13 cellular contexts compared by ENCODE assay signal in genomic region chr5:33362915-33363314, GRCh38.
DNase-seq lines count a peak whose midpoint lies in the region; ATAC-seq and TF ChIP-seq lines count a peak whose summit lies in the region.
"Had no signal": no experiment of that assay in that cellular context is flagged by ENCODE, and none has a peak within 500 bp of the region (broad histone marks: within the 10 kb centered on the region; RNA-seq: fewer than 3 reads in every experiment).

No MANE protein-coding gene starts in this region.

- peak overlapping the region; percentile 45 for H3K4me3 ChIP-seq in ACC112 (ENCODE audit: low read depth, low read length)
- no peak overlapping the region for H3K4me3 ChIP-seq in neural progenitor cell
- H3K4me3 ChIP-seq: A549 had no signal

- peak overlapping the region; percentile 75 for H3K27ac Mint-ChIP-seq in neural progenitor cell
- H3K27ac Mint-ChIP-seq in activated naive CD8-positive, alpha-beta T cell treated with anti-CD3 and anti-CD28 coated beads for 36 hours, result no peak overlapping the region
- H3K27ac Mint-ChIP-seq: activated B cell treated with CpG ODN at 0.5 μM for 24 hours; activated T-helper 2 cell treated with anti-CD3 and anti-CD28 coated beads, Interferon-gamma antibody, Interleukin-2, Interleukin-4, amounts not matched to agents 10 μg/mL and 5 μg/mL and 100 μg/mL, durations not matched to agents 14 hours and 24 hours and 36 hours; IgD-negative memory B cell had no signal

- DNase-seq in glomerular endothelial cell (ENCODE audit: extremely low read depth, low read depth, low spot score) (peak; percentile 86), neural progenitor cell (ENCODE audit: low spot score) (peak; percentile 3), DMS153 treated with DMSO at 0.1 percent for 48 hours (lab: John Stamatoyannopoulos, UW; ENCODE audit: unreplicated experiment) (no peak)
- DNase-seq in activated naive CD8-positive, alpha-beta T cell treated with anti-CD3 and anti-CD28 coated beads for 36 hours, result no peak
- DNase-seq in stimulated activated naive CD8-positive, alpha-beta T cell treated with anti-CD3 and anti-CD28 coated beads, Interleukin-15, Interleukin-2, amounts not matched to agents 100 U/mL and 50 U/mL, for 24 hours, result no peak
- no peak for DNase-seq in activated T-cell treated with anti-CD3 and anti-CD28 coated beads, Interleukin-2, amount 50 U/mL, for 4 hours
- DNase-seq: activated B cell treated with CpG ODN at 0.5 μM for 24 hours, DND-41 had no signal

- H3K27me3 ChIP-seq in ACC112 (ENCODE audit: insufficient read depth, low read length), result no peaks in the 10 kb centered on the region
- no peaks in the 10 kb centered on the region for H3K27me3 ChIP-seq in neural progenitor cell

- peak; percentile 79 for ATAC-seq in SK-N-SH treated with all-trans-retinoic acid at 6 μM for 48 hours
- ATAC-seq in stimulated activated naive CD8-positive, alpha-beta T cell treated with anti-CD3 and anti-CD28 coated beads, Interleukin-15, Interleukin-2, amounts not matched to agents 100 U/mL and 50 U/mL, for 24 hours, result no peak
- ATAC-seq in activated T-cell treated with anti-CD3 and anti-CD28 coated beads, Interleukin-2, amount 50 U/mL, for 4 hours, result no peak
- ATAC-seq: A549 had no signal

- TF ChIP-seq CTCF in neural progenitor cell (IDR thresholded peaks at IDR 0.05), result no peak

- peaks cover 4% of the 10 kb centered on the region for H3K36me3 Mint-ChIP-seq in neural progenitor cell
- no peaks in the 10 kb centered on the region for H3K36me3 Mint-ChIP-seq in activated naive CD8-positive, alpha-beta T cell treated with anti-CD3 and anti-CD28 coated beads for 36 hours
- no peaks in the 10 kb centered on the region for H3K36me3 Mint-ChIP-seq in activated T-cell treated with anti-CD3 and anti-CD28 coated beads, Interleukin-2, amount 50 U/mL, for 4 hours (ENCODE audit: insufficient read depth)

- peaks cover 24% of the 10 kb centered on the region for H3K4me1 Mint-ChIP-seq in neural progenitor cell
- peaks cover 6% of the 10 kb centered on the region for H3K4me1 Mint-ChIP-seq in activated naive CD8-positive, alpha-beta T cell treated with anti-CD3 and anti-CD28 coated beads for 36 hours
- peaks cover 2% of the 10 kb centered on the region for H3K4me1 Mint-ChIP-seq in activated T-cell treated with anti-CD3 and anti-CD28 coated beads, Interleukin-2, amount 50 U/mL, for 4 hours (ENCODE audit: low read depth)

- peaks cover 10% of the 10 kb centered on the region for H3K27me3 Mint-ChIP-seq in neural progenitor cell (ENCODE audit: insufficient read depth, low read depth)
- H3K27me3 Mint-ChIP-seq in activated naive CD8-positive, alpha-beta T cell treated with anti-CD3 and anti-CD28 coated beads for 36 hours, result no peaks in the 10 kb centered on the region
- H3K27me3 Mint-ChIP-seq in activated T-cell treated with anti-CD3 and anti-CD28 coated beads, Interleukin-2, amount 50 U/mL, for 4 hours (ENCODE audit: low read depth), result no peaks in the 10 kb centered on the region
- H3K27me3 Mint-ChIP-seq: activated B cell treated with CpG ODN at 0.5 μM for 24 hours had no signal

- peaks cover 15% of the 10 kb centered on the region for H3K9me3 Mint-ChIP-seq in neural progenitor cell
- no peaks in the 10 kb centered on the region for H3K9me3 Mint-ChIP-seq in activated naive CD8-positive, alpha-beta T cell treated with anti-CD3 and anti-CD28 coated beads for 36 hours
- H3K9me3 Mint-ChIP-seq in activated T-cell treated with anti-CD3 and anti-CD28 coated beads, Interleukin-2, amount 50 U/mL, for 4 hours, result no peaks in the 10 kb centered on the region

- H3K4me1 ChIP-seq in ACC112 (ENCODE audit: control insufficient read depth, insufficient read depth, low read length, unreplicated experiment) (peaks cover 10% of the 10 kb centered on the region), neural progenitor cell (peaks cover 10% of the 10 kb centered on the region)
- H3K4me1 ChIP-seq: A549 had no signal

- no peaks in the 10 kb centered on the region for H3K79me2 ChIP-seq in ACC112 (ENCODE audit: control insufficient read depth, insufficient read depth, low read length, unreplicated experiment)
- H3K79me2 ChIP-seq in neural progenitor cell (ENCODE audit: low read depth), result no peaks in the 10 kb centered on the region

- H3K4me2 ChIP-seq in neural progenitor cell, result no peak overlapping the region
- H3K4me2 ChIP-seq: A549 had no signal

- H3K36me3 ChIP-seq in ACC112 (ENCODE audit: insufficient read depth, low read length), result no peaks in the 10 kb centered on the region
- no peaks in the 10 kb centered on the region for H3K36me3 ChIP-seq in neural progenitor cell

- H4K20me1 ChIP-seq in neural progenitor cell (ENCODE audit: low read depth), result no peaks in the 10 kb centered on the region

- H3K9me3 ChIP-seq in neural progenitor cell (ENCODE audit: low read depth), result no peaks in the 10 kb centered on the region

- H3K9ac ChIP-seq in neural progenitor cell, result no peak overlapping the region

- peak overlapping the region; percentile 89 for H2AFZ ChIP-seq in ACC112 (ENCODE audit: low read length, unreplicated experiment)
- H2AFZ ChIP-seq in neural progenitor cell (replicated peaks), result no peak overlapping the region

- H3K27ac ChIP-seq in ACC112 (ENCODE audit: low read depth, low read length) (peak overlapping the region; percentile 32), neural progenitor cell (no peak overlapping the region)
- H3K27ac ChIP-seq: A549 had no signal

- no peaks in the 10 kb centered on the region for H3F3A ChIP-seq in neural progenitor cell (ENCODE audit: low read depth)

- H3K4me3 Mint-ChIP-seq in neural progenitor cell, result peak overlapping the region; percentile 16
- H3K4me3 Mint-ChIP-seq in activated naive CD8-positive, alpha-beta T cell treated with anti-CD3 and anti-CD28 coated beads for 36 hours, result no peak overlapping the region
- no peak overlapping the region for H3K4me3 Mint-ChIP-seq in activated T-cell treated with anti-CD3 and anti-CD28 coated beads, Interleukin-2, amount 50 U/mL, for 4 hours
- H3K4me3 Mint-ChIP-seq: activated B cell treated with CpG ODN at 0.5 μM for 24 hours had no signal

TF ChIP-seq in SK-N-SH treated with all-trans-retinoic acid at 6 μM for 48 hours, 23 proteins besides CTCF, POLR2A, EP300 and RAD21:
- no peak for TF ChIP-seq ZNF8 (CRISPR knock-in tag; IDR thresholded peaks at IDR 0.05)
- no peak for TF ChIP-seq PPARA (CRISPR knock-in tag; IDR thresholded peaks at IDR 0.05; ENCODE audit: borderline replicate concordance)
- TF ChIP-seq ESRRG (CRISPR knock-in tag; IDR thresholded peaks at IDR 0.05), result no peak
- no peak for TF ChIP-seq ISL1 (CRISPR knock-in tag; IDR thresholded peaks at IDR 0.05)
- TF ChIP-seq TOX (CRISPR knock-in tag; IDR thresholded peaks at IDR 0.05; ENCODE audit: borderline replicate concordance), result no peak; the same call in 1 of the 2 replicates
- TF ChIP-seq TSHZ2 (CRISPR knock-in tag; IDR thresholded peaks at IDR 0.05), result no peak
- no peak for TF ChIP-seq OSR1 (CRISPR knock-in tag; IDR thresholded peaks at IDR 0.05)

Comparison
In these comparisons a context has a peak if more than half of its experiments do, and no peak if none do; other contexts are left out.
1. DNase-seq: peak in glomerular endothelial cell (single experiment) and neural progenitor cell (single experiment); none in DMS153 treated with DMSO at 0.1 percent for 48 hours (single experiment), activated naive CD8-positive, alpha-beta T cell treated with anti-CD3 and anti-CD28 coated beads for 36 hours (single experiment), stimulated activated naive CD8-positive, alpha-beta T cell treated with anti-CD3 and anti-CD28 coated beads, Interleukin-15, Interleukin-2, amounts not matched to agents 100 U/mL and 50 U/mL, for 24 hours (single experiment) and activated T-cell treated with anti-CD3 and anti-CD28 coated beads, Interleukin-2, amount 50 U/mL, for 4 hours (single experiment).